In the genomic region with DNA sequence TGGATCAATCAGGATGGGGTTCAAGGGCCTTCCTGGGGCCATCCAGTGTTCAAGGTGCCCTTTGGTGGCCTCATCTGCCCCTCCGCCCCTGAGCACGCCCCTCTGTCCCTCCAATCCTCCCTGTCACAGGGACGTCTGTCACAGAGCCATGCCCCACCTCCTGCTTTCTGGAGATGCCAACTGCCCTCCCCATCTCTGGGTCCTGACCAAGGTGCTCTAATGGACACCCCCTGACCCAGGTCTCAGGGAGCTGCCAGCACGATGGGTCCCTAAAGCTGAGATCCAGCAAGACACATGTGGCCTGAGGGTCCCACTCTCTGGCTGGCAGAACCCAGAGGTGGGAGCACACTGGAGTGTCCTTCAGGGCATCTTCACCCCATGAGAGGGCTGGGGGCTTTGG, we compare ENCODE assay signal across 25 cellular contexts. TPM values are rescaled to one million over a fixed set of nuclear protein-coding genes. Genes with fewer than 3 reads are reported as not detected.
A peak's percentile ranks its signal among the peaks of the same experiment; 100 is the strongest.
DNase-seq lines count a peak whose midpoint lies in the region; ATAC-seq and TF ChIP-seq lines count a peak whose summit lies in the region.
"Had no signal": no experiment of that assay in that cellular context is flagged by ENCODE, and none has a peak within 500 bp of the region (broad histone marks: within the 10 kb centered on the region; RNA-seq: fewer than 3 reads in every experiment).

No MANE protein-coding gene starts in this region.

- H3K4me3 ChIP-seq in sigmoid colon = no peak overlapping the region
- H3K4me3 ChIP-seq: A549, GM12878, GM23248, HAP-1 had no signal

- H3K4me3 Mint-ChIP-seq in activated CD8-positive, alpha-beta memory T cell treated with anti-CD3 and anti-CD28 coated beads, Interleukin-2, amount 10 ng/mL, durations not matched to agents 7 days and 5 days = no peak overlapping the region
- no peak overlapping the region for H3K4me3 Mint-ChIP-seq in HFFc6
- H3K4me3 Mint-ChIP-seq: CD14-positive monocyte; CD4-positive, alpha-beta memory T cell had no signal

- intact Hi-C loops in sigmoid colon (cut with DNase I) = no loop called here

- ATAC-seq in activated CD8-positive, alpha-beta memory T cell treated with anti-CD3 and anti-CD28 coated beads, Interleukin-2, amount 10 ng/mL, durations not matched to agents 7 days and 5 days = no peak
- no peak for ATAC-seq in left lobe of liver
- ATAC-seq: A549, GM12878 had no signal

- H3K27me3 ChIP-seq in sigmoid colon = peaks cover 0 to 39% (median 16%) of the 10 kb centered on the region in 3 donors

- H3K36me3 Mint-ChIP-seq in activated CD8-positive, alpha-beta memory T cell treated with anti-CD3 and anti-CD28 coated beads, Interleukin-2, amount 10 ng/mL, durations not matched to agents 7 days and 5 days = no peaks in the 10 kb centered on the region
- no peaks in the 10 kb centered on the region for H3K36me3 Mint-ChIP-seq in HFFc6 (ENCODE audit: low read depth)
- H3K36me3 Mint-ChIP-seq: CD14-positive monocyte; CD4-positive, alpha-beta memory T cell had no signal

- no peaks in the 10 kb centered on the region for H3K9me3 Mint-ChIP-seq in activated CD8-positive, alpha-beta memory T cell treated with anti-CD3 and anti-CD28 coated beads, Interleukin-2, amount 10 ng/mL, durations not matched to agents 7 days and 5 days (ENCODE audit: low read depth)
- H3K9me3 Mint-ChIP-seq in HFFc6 = no peaks in the 10 kb centered on the region
- H3K9me3 Mint-ChIP-seq: CD4-positive, alpha-beta memory T cell had no signal

- TF ChIP-seq POLR2A in sigmoid colon (IDR thresholded peaks at IDR 0.05) = no peak

- DNase-seq in activated CD8-positive, alpha-beta memory T cell treated with anti-CD3 and anti-CD28 coated beads, Interleukin-2, amount 10 ng/mL, durations not matched to agents 7 days and 5 days = peak; percentile 35
- DNase-seq in activated CD8-positive, alpha-beta memory T cell treated with anti-CD3 and anti-CD28 coated beads for 24 hours = no peak
- peak; percentile 36 for DNase-seq in left lobe of liver (ENCODE audit: low spot score)
- DNase-seq in sigmoid colon = peak; percentile 54
- no peak for DNase-seq in HFFc6
- no peak for DNase-seq in NCI-H446 (lab: John Stamatoyannopoulos, UW)
- no peak for DNase-seq in stimulated activated CD4-positive, alpha-beta T cell treated with anti-CD3 and anti-CD28 coated beads, Interleukin-4, amount 100 ng/mL, for 24 hours
- DNase-seq: AML-193; Calu3; CD4-positive, alpha-beta memory T cell; DMS 273 treated with DMSO at 0.1 percent for 48 hours; DMS53; DND-41; EL; GM23248 had no signal

- CTCF ChIA-PET in activated CD8-positive, alpha-beta memory T cell treated with anti-CD3 and anti-CD28 coated beads, Interleukin-2, amount 10 ng/mL, durations not matched to agents 7 days and 5 days (lab: Charles Lee) = no interaction called here

- no peak overlapping the region for H3K27ac ChIP-seq in sigmoid colon
- H3K27ac ChIP-seq: 22Rv1, A549, GM23248, HL-60 had no signal

- TF ChIP-seq CTCF in sigmoid colon (IDR thresholded peaks at IDR 0.05) = no peak
- TF ChIP-seq CTCF in HFFc6 (IDR thresholded peaks at IDR 0.05) = no peak

- H3K4me1 Mint-ChIP-seq in activated CD8-positive, alpha-beta memory T cell treated with anti-CD3 and anti-CD28 coated beads, Interleukin-2, amount 10 ng/mL, durations not matched to agents 7 days and 5 days = no peaks in the 10 kb centered on the region
- H3K4me1 Mint-ChIP-seq in HFFc6 (ENCODE audit: low read depth) = no peaks in the 10 kb centered on the region
- H3K4me1 Mint-ChIP-seq: CD14-positive monocyte had no signal

- no peaks in the 10 kb centered on the region for H3K9me3 ChIP-seq in sigmoid colon
- H3K9me3 ChIP-seq: A549, HAP-1 had no signal

- H3K27ac Mint-ChIP-seq in activated CD8-positive, alpha-beta memory T cell treated with anti-CD3 and anti-CD28 coated beads, Interleukin-2, amount 10 ng/mL, durations not matched to agents 7 days and 5 days = no peak overlapping the region
- no peak overlapping the region for H3K27ac Mint-ChIP-seq in HFFc6
- H3K27ac Mint-ChIP-seq: CD14-positive monocyte; CD4-positive, alpha-beta memory T cell had no signal

- TF ChIP-seq EP300 in sigmoid colon (IDR thresholded peaks at IDR 0.05) = no peak

- 85 to 87% methylated on average over 4 of the region's 4 CpGs for WGBS in sigmoid colon, 2 donors

- H3K36me3 ChIP-seq in sigmoid colon = no peaks in the 10 kb centered on the region
- H3K36me3 ChIP-seq: HAP-1 had no signal

- peaks cover 20% of the 10 kb centered on the region for H3K27me3 Mint-ChIP-seq in activated CD8-positive, alpha-beta memory T cell treated with anti-CD3 and anti-CD28 coated beads, Interleukin-2, amount 10 ng/mL, durations not matched to agents 7 days and 5 days
- H3K27me3 Mint-ChIP-seq in HFFc6 (ENCODE audit: insufficient read depth) = peaks cover 7% of the 10 kb centered on the region; the same call in 1 of the 2 replicates

- H3K4me1 ChIP-seq in sigmoid colon = peaks cover 0 to 5% (median 0%) of the 10 kb centered on the region in 4 donors
- H3K4me1 ChIP-seq: A549, HAP-1 had no signal

RNA-seq across cellular contexts. Expression of a gene that starts 2.1 kb away (rescaled TPM):
- total RNA-seq in activated CD8-positive, alpha-beta memory T cell treated with anti-CD3 and anti-CD28 coated beads, Interleukin-2, amount 10 ng/mL, durations not matched to agents 7 days and 5 days = not detected
- 0.28 TPM for total RNA-seq in left lobe of liver
- not detected for total RNA-seq in sigmoid colon
- polyA plus RNA-seq in sigmoid colon = not detected
- not detected for total RNA-seq in HFFc6 (2021; fragmentation: NEBNext Ultra II Directional; extraction: Animal tissue kit (Norgen Biotek cat#: 25700))
- total RNA-seq: CD4-positive, alpha-beta memory T cell; G401; GM23248; H4; HT1080 had no signal
- polyA plus RNA-seq: A549; BJ; CD14-positive monocyte; CD4-positive, alpha-beta memory T cell; GM23248 had no signal

Comparison
In these comparisons a context has a peak if more than half of its experiments do, and no peak if none do; other contexts are left out.
1. DNase-seq: peak in activated CD8-positive, alpha-beta memory T cell treated with anti-CD3 and anti-CD28 coated beads, Interleukin-2, amount 10 ng/mL, durations not matched to agents 7 days and 5 days (single experiment), left lobe of liver (single experiment) and sigmoid colon (single experiment); none in activated CD8-positive, alpha-beta memory T cell treated with anti-CD3 and anti-CD28 coated beads for 24 hours (single experiment), HFFc6 (single experiment), NCI-H446 (0 of 2) and stimulated activated CD4-positive, alpha-beta T cell treated with anti-CD3 and anti-CD28 coated beads, Interleukin-4, amount 100 ng/mL, for 24 hours (single experiment).